In genomic region chr13:105997436-105998232, GRCh38 we compare ENCODE assay signal across 25 cellular contexts.
A peak's percentile ranks its signal among the peaks of the same experiment; 100 is the strongest.
DNase-seq lines count a peak whose midpoint lies in the region; ATAC-seq, FAIRE-seq and TF ChIP-seq lines count a peak whose summit lies in the region.
"Had no signal": no experiment of that assay in that cellular context is flagged by ENCODE, and none has a peak within 500 bp of the region (broad histone marks: within the 10 kb centered on the region; RNA-seq: fewer than 3 reads in every experiment).

No MANE protein-coding gene starts in this region.

- H3K4me1 ChIP-seq in A673 (ENCODE audit: insufficient read depth, low read length, poor library complexity, severe bottlenecking) = no peaks in the 10 kb centered on the region
- no peaks in the 10 kb centered on the region for H3K4me1 ChIP-seq in neural progenitor cell

- no peaks in the 10 kb centered on the region for H3K36me3 ChIP-seq in A673 (ENCODE audit: insufficient read depth, low read length, poor library complexity, severe bottlenecking)
- H3K36me3 ChIP-seq in neural progenitor cell = no peaks in the 10 kb centered on the region
- H3K36me3 ChIP-seq: esophagus squamous epithelium had no signal

- no peak overlapping the region for H3K4me2 ChIP-seq in neural progenitor cell

- no peaks in the 10 kb centered on the region for H3K27me3 ChIP-seq in A673 (replicated peaks; ENCODE audit: insufficient read depth, low read depth, low read length, poor library complexity)
- H3K27me3 ChIP-seq in neural progenitor cell = no peaks in the 10 kb centered on the region
- H3K27me3 ChIP-seq: esophagus squamous epithelium had no signal

- peak; percentile 88 for FAIRE-seq in endometrium (lab: Jason Lieb, UNC)
- FAIRE-seq: A204.1 had no signal

- H3K9me3 ChIP-seq in A673 (ENCODE audit: low read depth, low read length, poor library complexity, severe bottlenecking) (no peaks in the 10 kb centered on the region), neural progenitor cell (ENCODE audit: low read depth) (no peaks in the 10 kb centered on the region)
- H3K9me3 ChIP-seq: esophagus squamous epithelium had no signal

- H3K27ac Mint-ChIP-seq in HFFc6 (no peak overlapping the region), neural progenitor cell (peak overlapping the region; percentile 80)

- POLR2A ChIA-PET in A673 (lab: Charles Lee; ENCODE audit: low non-redundant PET) = no interaction called here

- no peak for TF ChIP-seq CTCF in A673 (conservative IDR thresholded peaks at IDR 0.05; ENCODE audit: low read depth, low read length)
- TF ChIP-seq CTCF in HFFc6 (IDR thresholded peaks at IDR 0.05) = no peak
- TF ChIP-seq CTCF in neural progenitor cell (IDR thresholded peaks at IDR 0.05) = no peak

- CTCF ChIA-PET in A673 (lab: Charles Lee) = no interaction called here

- H3K79me2 ChIP-seq in neural progenitor cell (ENCODE audit: low read depth) = no peaks in the 10 kb centered on the region

- no peak for ATAC-seq in GM18511 (IDR thresholded peaks at IDR 0.05; ENCODE audit: unreplicated experiment)
- ATAC-seq: activated T-cell treated with anti-CD3 and anti-CD28 coated beads, Interleukin-2, amount 50 U/mL, for 4 hours; left lobe of liver had no signal

- H3K4me3 Mint-ChIP-seq in HFFc6 = peak overlapping the region; percentile 37; the same call in 1 of the 2 replicates
- H3K4me3 Mint-ChIP-seq in neural progenitor cell = no peak overlapping the region
- H3K4me3 Mint-ChIP-seq: activated T-cell treated with anti-CD3 and anti-CD28 coated beads, Interleukin-2, amount 50 U/mL, for 4 hours; H9 had no signal

- BruUV-seq in A673 (replicated peaks; lab: Mats Ljungman, UMichigan) = no TSS peak

- intact Hi-C loops in A673 (cut with micrococcal nuclease; ENCODE audit: unreplicated experiment) = loop anchor here (10.0 kb wide), 1 partner anchor 537 kb away; the partner anchor contains the start of gene EFNB2

- H3F3A ChIP-seq in neural progenitor cell (ENCODE audit: low read depth) = no peaks in the 10 kb centered on the region

- no peaks in the 10 kb centered on the region for H4K20me1 ChIP-seq in neural progenitor cell (ENCODE audit: low read depth)

- H3K4me1 Mint-ChIP-seq in HFFc6 (ENCODE audit: low read depth) (peaks cover 22% of the 10 kb centered on the region; the same call in 1 of the 2 replicates), neural progenitor cell (peaks cover 21% of the 10 kb centered on the region)
- H3K4me1 Mint-ChIP-seq: H9 had no signal

- H3K4me3 ChIP-seq in A673 (ENCODE audit: low read depth, low read length, poor library complexity, severe bottlenecking) = no peak overlapping the region
- no peak overlapping the region for H3K4me3 ChIP-seq in neural progenitor cell
- H3K4me3 ChIP-seq: esophagus squamous epithelium had no signal

- H3K9me3 Mint-ChIP-seq in HFFc6 (peaks cover 3% of the 10 kb centered on the region; the same call in 1 of the 2 replicates), neural progenitor cell (peaks cover 12% of the 10 kb centered on the region)
- H3K9me3 Mint-ChIP-seq: H9 had no signal

- no peak overlapping the region for H2AFZ ChIP-seq in neural progenitor cell (replicated peaks)

- H3K36me3 Mint-ChIP-seq in HFFc6 (ENCODE audit: low read depth) (no peaks in the 10 kb centered on the region), neural progenitor cell (no peaks in the 10 kb centered on the region)

- no peak overlapping the region for H3K27ac ChIP-seq in A673 (ENCODE audit: low read depth, low read length, poor library complexity, severe bottlenecking)
- no peak overlapping the region for H3K27ac ChIP-seq in neural progenitor cell
- H3K27ac ChIP-seq: C4-2B, esophagus squamous epithelium had no signal

- DNase-seq in A673 (ENCODE audit: low spot score) = peak; percentile 43
- DNase-seq in HFFc6 = no peak
- DNase-seq in neural progenitor cell (ENCODE audit: low spot score) = no peak
- DNase-seq in activated gamma-delta T cell treated with Interleukin-2 at 50 U/mL for 16 hours = no peak
- DNase-seq in kidney tubule cell (ENCODE audit: low spot score) = no peak
- no peak for DNase-seq in HuH-7 (ENCODE audit: low spot score)
- DNase-seq: activated CD4-positive, alpha-beta T cell treated with anti-CD3 and anti-CD28 coated beads for 1 hour; activated CD8-positive, alpha-beta memory T cell treated with anti-CD3 and anti-CD28 coated beads for 24 hours; activated naive CD4-positive, alpha-beta T cell treated with anti-CD3 and anti-CD28 coated beads, Interleukin-2, amount 50 U/mL, for 16 hours; activated T-cell treated with anti-CD3 and anti-CD28 coated beads, Interleukin-2, amount 50 U/mL, for 4 hours; cerebellar nuclear complex; effector CD8-positive, alpha-beta T cell; esophagus squamous epithelium; glutamatergic neuron; H9; midbrain; NCI-H1092; NCI-H2081; NCI-H510A; SW 1271 had no signal

- no peak overlapping the region for H3K9ac ChIP-seq in neural progenitor cell

- H3K27me3 Mint-ChIP-seq in HFFc6 (ENCODE audit: insufficient read depth) = no peaks in the 10 kb centered on the region; the same call in 1 of the 2 replicates
- H3K27me3 Mint-ChIP-seq in neural progenitor cell (ENCODE audit: insufficient read depth, low read depth) = peaks cover 4% of the 10 kb centered on the region
